ENCODE assay signal across 33 cellular contexts in genomic region chr4:22465996-22466395, GRCh38. TPM values are rescaled to one million over a fixed set of nuclear protein-coding genes. Genes with fewer than 3 reads are reported as not detected.
A peak's percentile ranks its signal among the peaks of the same experiment; 100 is the strongest.
DNase-seq lines count a peak whose midpoint lies in the region; ATAC-seq, FAIRE-seq and TF ChIP-seq lines count a peak whose summit lies in the region.
"Had no signal": no experiment of that assay in that cellular context is flagged by ENCODE, and none has a peak within 500 bp of the region (broad histone marks: within the 10 kb centered on the region; RNA-seq: fewer than 3 reads in every experiment).

No MANE protein-coding gene starts in this region.

- H3K9ac ChIP-seq in GM12878 (ENCODE audit: control insufficient read depth, insufficient read depth, low read length), result no peak overlapping the region
- H3K9ac ChIP-seq: BLaER1; BLaER1 treated with 17β-estradiol and CSF1 and Interleukin-3, amounts not matched to agents 10 nM and 100 nM had no signal

- no peaks in the 10 kb centered on the region for H3K4me1 ChIP-seq in GM12878 (ENCODE audit: control insufficient read depth, insufficient read depth, low read length)
- H3K4me1 ChIP-seq: A549, BE2C, BLaER1 had no signal

- SMC1A ChIA-PET in GM12878 (lab: Charles Lee; ENCODE audit: uncharacterized antibody, unreplicated experiment), result interaction anchor here (1.0 to 4.1 kb wide), 5 partner anchors 10 to 36 kb away, joined by 3 to 49 read pairs (median 24); no protein-coding TSS in a partner anchor

- CTCF ChIA-PET in GM12878 (lab: Yijun Ruan, JAX), result no interaction called here

- in situ Hi-C loops in GM12878 (cut with MboI), result no loop called here

- H3K4me2 ChIP-seq in GM12878 (ENCODE audit: control insufficient read depth, insufficient read depth), result no peak overlapping the region
- H3K4me2 ChIP-seq: A549; BLaER1; BLaER1 treated with 17β-estradiol and CSF1 and Interleukin-3, amounts not matched to agents 10 nM and 100 nM had no signal

- H2AFZ ChIP-seq in GM12878 (ENCODE audit: control insufficient read depth, low read depth, low read length), result no peak overlapping the region

- intact Hi-C loops in GM12878 (cut with micrococcal nuclease; ENCODE audit: unreplicated experiment), result no loop called here

- no peaks in the 10 kb centered on the region for H3K79me2 ChIP-seq in GM12878 (ENCODE audit: control insufficient read depth, insufficient read depth, low read length)

- RAD21 ChIA-PET in GM12878 (lab: Charles Lee; ENCODE audit: unreplicated experiment), result no interaction called here

- no peak for TF ChIP-seq POLR2A in GM12878 (IDR thresholded peaks at IDR 0.05; ENCODE audit: low read depth, low read length)

- POLR2A ChIA-PET in GM12878 (lab: Charles Lee), result no interaction called here

- peaks cover 41% of the 10 kb centered on the region for H3K36me3 Mint-ChIP-seq in progenitor cell of endocrine pancreas (ENCODE audit: insufficient read depth)
- H3K36me3 Mint-ChIP-seq: CD14-positive monocyte; CD4-positive, alpha-beta memory T cell; CD4-positive, CD25-positive, alpha-beta regulatory T cell; CD8-positive, alpha-beta memory T cell had no signal

- H3K27me3 Mint-ChIP-seq in progenitor cell of endocrine pancreas, result no peaks in the 10 kb centered on the region
- H3K27me3 Mint-ChIP-seq: B cell; CD4-positive, alpha-beta memory T cell; CD4-positive, alpha-beta T cell; CD4-positive, CD25-positive, alpha-beta regulatory T cell had no signal

- peak; percentile 40 for ATAC-seq in GM12878
- no peak for ATAC-seq in HG02938 (IDR thresholded peaks at IDR 0.05; ENCODE audit: unreplicated experiment)
- ATAC-seq: A549; CD8-positive, alpha-beta T cell had no signal

- TF ChIP-seq CTCF in GM12878 (IDR thresholded peaks at IDR 0.05 in 2 of 3, conservative IDR thresholded peaks at IDR 0.05 in 1 of 3; ENCODE audit: control insufficient read depth in 2 of 3, extremely low read depth in 1 of 3, insufficient read depth in 1 of 3, low read depth in 3 of 3, low read length in 3 of 3) (no peak), progenitor cell of endocrine pancreas (IDR thresholded peaks at IDR 0.05; ENCODE audit: unreplicated experiment) (no peak)

- H3K9me3 ChIP-seq in GM12878 (replicated peaks; ENCODE audit: control insufficient read depth, insufficient read depth, low read length), result no peaks in the 10 kb centered on the region
- H3K9me3 ChIP-seq: A549, BE2C, BLaER1, Caco-2 had no signal

- no peaks in the 10 kb centered on the region for H3K27me3 ChIP-seq in GM12878 (replicated peaks in 1 of 2; ENCODE audit: control insufficient read depth in 2 of 2, insufficient read depth in 2 of 2, low read length in 1 of 2)
- H3K27me3 ChIP-seq: BE2C; BLaER1; BLaER1 treated with 17β-estradiol and CSF1 and Interleukin-3, amounts not matched to agents 10 nM and 100 nM had no signal

- no peak overlapping the region for H3K4me3 Mint-ChIP-seq in progenitor cell of endocrine pancreas (ENCODE audit: low read depth)
- H3K4me3 Mint-ChIP-seq: B cell; CD14-positive monocyte; CD4-positive, alpha-beta memory T cell; CD4-positive, alpha-beta T cell; CD4-positive, CD25-positive, alpha-beta regulatory T cell; CD8-positive, alpha-beta memory T cell; CD8-positive, alpha-beta T cell had no signal

- H3K27ac Mint-ChIP-seq in progenitor cell of endocrine pancreas, result peak overlapping the region; percentile 0
- H3K27ac Mint-ChIP-seq: B cell; CD14-positive monocyte; CD4-positive, alpha-beta memory T cell; CD4-positive, alpha-beta T cell; CD4-positive, CD25-positive, alpha-beta regulatory T cell; CD8-positive, alpha-beta memory T cell; CD8-positive, alpha-beta T cell had no signal

- H3K9me3 Mint-ChIP-seq in progenitor cell of endocrine pancreas (ENCODE audit: low read depth), result peaks cover 8% of the 10 kb centered on the region
- H3K9me3 Mint-ChIP-seq: CD4-positive, alpha-beta T cell; CD8-positive, alpha-beta T cell had no signal

- no peaks in the 10 kb centered on the region; a peak in 1 of 4 replicates for H3K36me3 ChIP-seq in GM12878 (ENCODE audit: control insufficient read depth in 2 of 2, insufficient read depth in 2 of 2, low read length in 1 of 2)

- peaks cover 20% of the 10 kb centered on the region for H3K4me1 Mint-ChIP-seq in progenitor cell of endocrine pancreas (ENCODE audit: low read depth)
- H3K4me1 Mint-ChIP-seq: B cell; CD14-positive monocyte; CD4-positive, alpha-beta memory T cell; CD4-positive, CD25-positive, alpha-beta regulatory T cell; CD8-positive, alpha-beta memory T cell had no signal

- H3K27ac ChIP-seq in GM12878 (ENCODE audit: control insufficient read depth, insufficient read depth), result no peak overlapping the region
- H3K27ac ChIP-seq: 22Rv1; A549; BLaER1; BLaER1 treated with 17β-estradiol and CSF1 and Interleukin-3, amounts not matched to agents 10 nM and 100 nM; C4-2B had no signal

- no peak overlapping the region for H3K4me3 ChIP-seq in GM12878
- H3K4me3 ChIP-seq: A549; BLaER1; BLaER1 treated with 17β-estradiol and CSF1 and Interleukin-3, amounts not matched to agents 10 nM and 100 nM had no signal

- TF ChIP-seq EP300 in GM12878 (IDR thresholded peaks at IDR 0.05; ENCODE audit: borderline replicate concordance in 1 of 2, control insufficient read depth in 1 of 2, low read depth in 2 of 2, low read length in 2 of 2), result no peak

- 16% methylated on average over 4 of the region's 5 CpGs for WGBS in GM12878 (ENCODE audit: insufficient coverage, insufficient replicate concordance, low lambda C conversion rate, missing lambda C conversion rate)

- no peak for FAIRE-seq in GM12878 (lab: Jason Lieb, UNC)
- FAIRE-seq: A204.1, A549, D721Med had no signal

- DNase-seq in GM12878 (ENCODE audit: low read depth, low spot score) (no peak), progenitor cell of endocrine pancreas (ENCODE audit: low spot score, unreplicated experiment) (no peak), NCI-H2227 treated with DMSO at 0.1 percent for 48 hours (lab: John Stamatoyannopoulos, UW) (no peak)
- DNase-seq: 8988T; ACHN; AML-193; BE2C; C1 segment of cervical spinal cord; Caco-2; Calu3; CD4-positive, alpha-beta memory T cell; CD4-positive, alpha-beta T cell; CD4-positive, CD25-positive, alpha-beta regulatory T cell; CD8-positive, alpha-beta memory T cell; CD8-positive, alpha-beta T cell; COR-L47; DMS 273 treated with DMSO at 0.1 percent for 48 hours; DMS153; DMS53; DMS79; DMS79 treated with DMSO at 0.1 percent for 48 hours; DND-41; EL had no signal

- no peaks in the 10 kb centered on the region for H4K20me1 ChIP-seq in GM12878 (ENCODE audit: control insufficient read depth, insufficient read depth)

- BruUV-seq in GM12878 (replicated peaks; lab: Mats Ljungman, UMichigan), result no TSS peak

- TF ChIP-seq RAD21 in GM12878 (IDR thresholded peaks at IDR 0.05; ENCODE audit: insufficient read depth, low read depth, low read length), result no peak

TF ChIP-seq in GM12878, 131 proteins besides CTCF, POLR2A, EP300 and RAD21:
- TF ChIP-seq MTA2 (IDR thresholded peaks at IDR 0.05; ENCODE audit: low read depth), result peak; percentile 22; the same call in 1 of the 2 replicates
- TF ChIP-seq MXI1 (IDR thresholded peaks at IDR 0.05; ENCODE audit: low read depth, low read length), result no peak
- TF ChIP-seq RELB (IDR thresholded peaks at IDR 0.05; ENCODE audit: low read depth), result 0 out of 2 replicates have a peak, but pooled peaks have one; percentile 49
- TF ChIP-seq IKZF2 (IDR thresholded peaks at IDR 0.05), result peak; percentile 69 to 71
- 0 out of 2 replicates have a peak, but pooled peaks have one; percentile 31 for TF ChIP-seq DPF2 (IDR thresholded peaks at IDR 0.05)
- no peak for TF ChIP-seq SREBF1 (IDR thresholded peaks at IDR 0.05; ENCODE audit: low read length)
- 0 out of 2 replicates have a peak, but pooled peaks have one; percentile 23 for TF ChIP-seq NR2F1 (conservative IDR thresholded peaks at IDR 0.05)
- TF ChIP-seq SMARCA5 (IDR thresholded peaks at IDR 0.05), result no peak
- TF ChIP-seq SPI1 (IDR thresholded peaks at IDR 0.05; ENCODE audit: borderline replicate concordance, insufficient read depth, low read depth, low read length), result peak; percentile 34; the same call in 1 of the 2 replicates
- TF ChIP-seq IKZF1 (conservative IDR thresholded peaks at IDR 0.05), result peak; percentile 74

RNA-seq across cellular contexts. Expression of gene ADGRA3, which starts 49.9 kb away (rescaled TPM):
- total RNA-seq in GM12878 (2013; cell fraction: nucleolus; rRNA removed), result 169 and 174 TPM in 2 replicates
- total RNA-seq in GM12878 (2014; rRNA removed) (2.7 and 2.9 TPM in 2 replicates), GM12878 (2014; rRNA removed; fragmentation: Illumina TruSeq; extraction: Trizol) (3.1 TPM in 2 replicates), GM12878 (2021) (2.2 and 3.6 TPM in 2 replicates), progenitor cell of endocrine pancreas (127 and 145 TPM in 2 replicates)
- polyA plus RNA-seq in GM12878 (2011; ENCODE audit: low read depth), result 0.72 TPM
- polyA plus RNA-seq in GM12878 (2011; rRNA removed) (64.4 and 66.2 TPM in 2 replicates), GM12878 (2014; fragmentation: Illumina TruSeq; extraction: Trizol) (3.1 and 3.5 TPM in 2 replicates), GM12878 (2014; fragmentation: Nextera tagmentation; extraction: Ambion mirVana) (under 1 TPM; 0.24 to 0.64 TPM), GM12878 (2014; rRNA removed) (2.2 and 2.3 TPM in 2 replicates), GM12878 (2016; fragmentation: Nextera tagmentation; extraction: Ambion mirVana) (under 1 TPM; 0.95 to 0.98 TPM)
- polyA plus RNA-seq in GM12878 (2011; cell fraction: cytosol; rRNA removed), result 31.5 and 38.8 TPM in 2 replicates
- 83.6 and 87.1 TPM in 2 replicates for polyA plus RNA-seq in GM12878 (2011; cell fraction: nucleus; rRNA removed)
- 0.65 and 0.95 TPM in 2 replicates for polyA plus RNA-seq in GM12878 (2012)
- 119 and 243 TPM in 2 replicates for polyA minus RNA-seq in GM12878 (2011; rRNA and poly(A)+ RNA removed)
- 16.3 and 23.4 TPM in 2 replicates for polyA minus RNA-seq in GM12878 (2011; cell fraction: cytosol; rRNA and poly(A)+ RNA removed)
- 147 and 194 TPM in 2 replicates for polyA minus RNA-seq in GM12878 (2011; cell fraction: nucleus; rRNA and poly(A)+ RNA removed)
- total RNA-seq: B cell had no signal
- polyA plus RNA-seq: CD14-positive monocyte had no signal
